In the genomic region with DNA sequence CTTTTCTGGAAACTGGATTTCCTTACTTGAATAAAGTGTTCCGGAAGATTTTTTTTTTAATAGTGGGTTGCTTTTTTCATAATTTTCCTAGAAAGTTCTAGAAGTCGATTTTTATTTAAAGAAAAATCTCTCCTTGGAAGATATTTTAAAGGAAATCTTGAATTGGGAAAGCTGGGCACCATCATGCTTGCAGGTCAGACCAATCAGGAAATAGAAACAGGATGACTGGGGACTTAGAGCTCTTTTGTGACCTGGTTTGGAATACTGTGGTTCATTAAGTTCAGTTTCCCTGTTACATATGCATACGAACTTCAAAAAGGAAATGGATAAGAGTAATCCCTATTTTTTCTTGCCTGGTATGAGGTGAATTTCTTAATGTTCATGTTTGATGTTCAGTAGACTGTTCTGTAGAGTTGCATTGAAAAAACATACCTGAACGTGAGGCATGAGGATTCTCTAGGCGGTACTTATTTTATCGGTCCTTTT, we compare ENCODE assay signal across 8 cellular contexts. TPM values are rescaled to one million over a fixed set of nuclear protein-coding genes. Genes with fewer than 3 reads are reported as not detected.
A peak's percentile ranks its signal among the peaks of the same experiment; 100 is the strongest.
DNase-seq lines count a peak whose midpoint lies in the region; ATAC-seq and TF ChIP-seq lines count a peak whose summit lies in the region.

No MANE protein-coding gene starts in this region.

- H4K20me1 ChIP-seq in DOHH2 (ENCODE audit: control insufficient read depth, insufficient read depth, low read depth, low read length), result 0 out of 2 replicates have a peak, but pooled peaks cover 3% of the 10 kb centered on the region

- H3K9me3 Mint-ChIP-seq in activated CD8-positive, alpha-beta T cell treated with anti-CD3 and anti-CD28 coated beads, Interleukin-2, amount 10 ng/mL, durations not matched to agents 7 days and 5 days (ENCODE audit: insufficient read depth), result no peaks in the 10 kb centered on the region
- peaks cover 12% of the 10 kb centered on the region for H3K9me3 Mint-ChIP-seq in glutamatergic neuron (ENCODE audit: unreplicated experiment)

- POLR2A ChIA-PET in activated CD8-positive, alpha-beta T cell treated with anti-CD3 and anti-CD28 coated beads, Interleukin-2, amount 10 ng/mL, durations not matched to agents 7 days and 5 days (lab: Charles Lee), result interaction anchor here (0.6 to 4.1 kb wide), 5 partner anchors 15 to 176 kb away, joined by 3 to 71 read pairs (median 8); no protein-coding TSS in a partner anchor

- H3K27ac ChIP-seq in DOHH2 (ENCODE audit: low read depth, low read length), result peak overlapping the region; percentile 77

- H3K4me1 Mint-ChIP-seq in activated CD8-positive, alpha-beta T cell treated with anti-CD3 and anti-CD28 coated beads, Interleukin-2, amount 10 ng/mL, durations not matched to agents 7 days and 5 days (ENCODE audit: low read depth), result peaks cover 55% of the 10 kb centered on the region
- H3K4me1 Mint-ChIP-seq in glutamatergic neuron (ENCODE audit: low read depth, unreplicated experiment), result peaks cover 23% of the 10 kb centered on the region

- no peaks in the 10 kb centered on the region for H3K9me2 ChIP-seq in DOHH2 (replicated peaks; ENCODE audit: control insufficient read depth, low read length)

- no peak for ATAC-seq in activated CD8-positive, alpha-beta T cell treated with anti-CD3 and anti-CD28 coated beads, Interleukin-2, amount 10 ng/mL, durations not matched to agents 7 days and 5 days
- ATAC-seq in GM18517 (IDR thresholded peaks at IDR 0.05; ENCODE audit: unreplicated experiment), result no peak

- no peaks in the 10 kb centered on the region for H3K9me3 ChIP-seq in DOHH2 (ENCODE audit: control insufficient read depth, insufficient read depth, low read length)

- peak overlapping the region; percentile 94 for H3K27ac Mint-ChIP-seq in activated CD8-positive, alpha-beta T cell treated with anti-CD3 and anti-CD28 coated beads, Interleukin-2, amount 10 ng/mL, durations not matched to agents 7 days and 5 days
- H3K27ac Mint-ChIP-seq in glutamatergic neuron (ENCODE audit: unreplicated experiment), result peak overlapping the region; percentile 93

- peak overlapping the region; percentile 86 for H3K4me2 ChIP-seq in DOHH2 (ENCODE audit: low read length)

- H3K4me3 ChIP-seq in DOHH2 (ENCODE audit: low read length) (peak overlapping the region; percentile 85), skeletal muscle cell (ENCODE audit: low read depth, low read length) (peak overlapping the region; percentile 78)
- peak overlapping the region; percentile 93 for H3K4me3 ChIP-seq in Jurkat, Clone E6-1 (ENCODE audit: low read length)

- no peaks in the 10 kb centered on the region for H3K27me3 ChIP-seq in DOHH2 (ENCODE audit: control insufficient read depth, low read length)

- peaks cover 37% of the 10 kb centered on the region for H3K36me3 Mint-ChIP-seq in activated CD8-positive, alpha-beta T cell treated with anti-CD3 and anti-CD28 coated beads, Interleukin-2, amount 10 ng/mL, durations not matched to agents 7 days and 5 days (ENCODE audit: low read depth)
- no peaks in the 10 kb centered on the region for H3K36me3 Mint-ChIP-seq in glutamatergic neuron (ENCODE audit: unreplicated experiment)

- no peaks in the 10 kb centered on the region for H3K36me3 ChIP-seq in DOHH2 (ENCODE audit: control insufficient read depth, low read length)

- no peak for DNase-seq in Jurkat, Clone E6-1 (ENCODE audit: low read depth, low spot score)
- no peak for DNase-seq in activated CD8-positive, alpha-beta T cell treated with anti-CD3 and anti-CD28 coated beads, Interleukin-2, amount 10 ng/mL, durations not matched to agents 7 days and 5 days
- DNase-seq in glutamatergic neuron (no peak), skeletal muscle cell (ENCODE audit: low read depth) (no peak), NCI-H2196 (lab: John Stamatoyannopoulos, UW; ENCODE audit: unreplicated experiment) (no peak)
- no peak for DNase-seq in stimulated activated CD4-positive, alpha-beta T cell treated with anti-CD3 and anti-CD28 coated beads, Interleukin-2, amount 100 ng/mL, for 48 hours

- H3K4me1 ChIP-seq in DOHH2 (ENCODE audit: control insufficient read depth, low read length), result peaks cover 50% of the 10 kb centered on the region

- peak overlapping the region; percentile 88 for H3K4me3 Mint-ChIP-seq in activated CD8-positive, alpha-beta T cell treated with anti-CD3 and anti-CD28 coated beads, Interleukin-2, amount 10 ng/mL, durations not matched to agents 7 days and 5 days
- H3K4me3 Mint-ChIP-seq in glutamatergic neuron (ENCODE audit: unreplicated experiment), result peak overlapping the region; percentile 99

- peaks cover 23% of the 10 kb centered on the region for H3F3A ChIP-seq in DOHH2 (ENCODE audit: control insufficient read depth, insufficient read depth)

- H3K79me2 ChIP-seq in DOHH2 (ENCODE audit: control insufficient read depth, low read length), result peaks cover 59% of the 10 kb centered on the region

- H3K27me3 Mint-ChIP-seq in activated CD8-positive, alpha-beta T cell treated with anti-CD3 and anti-CD28 coated beads, Interleukin-2, amount 10 ng/mL, durations not matched to agents 7 days and 5 days (ENCODE audit: low read depth), result no peaks in the 10 kb centered on the region
- H3K27me3 Mint-ChIP-seq in glutamatergic neuron (ENCODE audit: unreplicated experiment), result peaks cover 11% of the 10 kb centered on the region

- TF ChIP-seq CTCF in DOHH2 (IDR thresholded peaks at IDR 0.05; ENCODE audit: low read depth, low read length, poor library complexity, severe bottlenecking) (no peak), glutamatergic neuron (IDR thresholded peaks at IDR 0.05; ENCODE audit: partially characterized antibody, unreplicated experiment) (no peak)

- CTCF ChIA-PET in activated CD8-positive, alpha-beta T cell treated with anti-CD3 and anti-CD28 coated beads, Interleukin-2, amount 10 ng/mL, durations not matched to agents 7 days and 5 days (lab: Charles Lee), result interaction anchor here (0.9 to 8.4 kb wide), 7 partner anchors 14 to 144 kb away, joined by 3 to 142 read pairs (median 7); no protein-coding TSS in a partner anchor

RNA-seq across cellular contexts. Expression of a gene that starts 1.2 kb away (rescaled TPM):
- polyA plus RNA-seq in Jurkat, Clone E6-1 (2012; ENCODE audit: insufficient read depth, insufficient read length), result 29.8 TPM
- 100 to 1,000 TPM; 166 to 169 TPM for total RNA-seq in activated CD8-positive, alpha-beta T cell treated with anti-CD3 and anti-CD28 coated beads, Interleukin-2, amount 10 ng/mL, durations not matched to agents 7 days and 5 days
- total RNA-seq in glutamatergic neuron (ENCODE audit: unreplicated experiment), result 33.1 TPM
